Comparison of ENCODE assay signal across 1 cellular context in genomic region chr1:205680073-205680851, GRCh38.
A peak's percentile ranks its signal among the peaks of the same experiment; 100 is the strongest.
TF ChIP-seq lines count a peak whose summit lies in the region.

A gene with protein sequence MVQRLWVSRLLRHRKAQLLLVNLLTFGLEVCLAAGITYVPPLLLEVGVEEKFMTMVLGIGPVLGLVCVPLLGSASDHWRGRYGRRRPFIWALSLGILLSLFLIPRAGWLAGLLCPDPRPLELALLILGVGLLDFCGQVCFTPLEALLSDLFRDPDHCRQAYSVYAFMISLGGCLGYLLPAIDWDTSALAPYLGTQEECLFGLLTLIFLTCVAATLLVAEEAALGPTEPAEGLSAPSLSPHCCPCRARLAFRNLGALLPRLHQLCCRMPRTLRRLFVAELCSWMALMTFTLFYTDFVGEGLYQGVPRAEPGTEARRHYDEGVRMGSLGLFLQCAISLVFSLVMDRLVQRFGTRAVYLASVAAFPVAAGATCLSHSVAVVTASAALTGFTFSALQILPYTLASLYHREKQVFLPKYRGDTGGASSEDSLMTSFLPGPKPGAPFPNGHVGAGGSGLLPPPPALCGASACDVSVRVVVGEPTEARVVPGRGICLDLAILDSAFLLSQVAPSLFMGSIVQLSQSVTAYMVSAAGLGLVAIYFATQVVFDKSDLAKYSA (minus strand): TSS chr1:205680509. CDS start chr1:205664656, 15,853 bp downstream.

TF ChIP-seq in HepG2, 621 proteins besides CTCF, POLR2A, EP300 and RAD21 (continued from another document and continues in another):
- TF ChIP-seq RBFOX2 (IDR thresholded peaks at IDR 0.05; ENCODE audit: low read depth, low read length) (peak; percentile 59; the same call in 1 of the 2 replicates), ZNF317 (CRISPR knock-in tag; IDR thresholded peaks at IDR 0.05) (no peak), NR2F6 (IDR thresholded peaks at IDR 0.05) (no peak), NR2F6 (CRISPR knock-in tag; IDR thresholded peaks at IDR 0.05) (no peak), RORA (CRISPR knock-in tag; IDR thresholded peaks at IDR 0.05) (no peak), MAZ (IDR thresholded peaks at IDR 0.05; ENCODE audit: borderline replicate concordance, low read depth, low read length) (no peak), MAZ (CRISPR knock-in tag; IDR thresholded peaks at IDR 0.05; ENCODE audit: low read depth) (peak; percentile 48; the same call in 1 of the 2 replicates), HOXA3 (CRISPR knock-in tag; IDR thresholded peaks at IDR 0.05) (no peak), HDAC1 (CRISPR knock-in tag; IDR thresholded peaks at IDR 0.05) (peak; percentile 54), TBX3 (IDR thresholded peaks at IDR 0.05; ENCODE audit: borderline replicate concordance) (no peak), BORCS8-MEF2B (CRISPR knock-in tag; IDR thresholded peaks at IDR 0.05) (peak; percentile 56; the same call in 1 of the 2 replicates), CHCHD3 (CRISPR knock-in tag; IDR thresholded peaks at IDR 0.05) (no peak), ZNF574 (CRISPR knock-in tag; IDR thresholded peaks at IDR 0.05) (peak; percentile 23; the same call in 1 of the 2 replicates), HNRNPH1 (optimal IDR thresholded peaks at IDR 0.05; ENCODE audit: low read depth, low read length) (no peak), HMG20A (CRISPR knock-in tag; IDR thresholded peaks at IDR 0.05; ENCODE audit: borderline replicate concordance) (no peak), ZNF879 (CRISPR knock-in tag; IDR thresholded peaks at IDR 0.05) (no peak), NFATC3 (CRISPR knock-in tag; IDR thresholded peaks at IDR 0.05) (no peak), ZNF335 (CRISPR knock-in tag; IDR thresholded peaks at IDR 0.05) (no peak), TOPORS (CRISPR knock-in tag; IDR thresholded peaks at IDR 0.05) (no peak), PHF8 (CRISPR knock-in tag; IDR thresholded peaks at IDR 0.05) (peak; percentile 8; the same call in 1 of the 2 replicates), KLF16 (CRISPR knock-in tag; IDR thresholded peaks at IDR 0.05) (no peak), ZNF616 (CRISPR knock-in tag; IDR thresholded peaks at IDR 0.05; ENCODE audit: low read depth) (no peak), ZNF142 (CRISPR knock-in tag; IDR thresholded peaks at IDR 0.05) (no peak), ZNF44 (CRISPR knock-in tag; IDR thresholded peaks at IDR 0.05) (no peak), FOXC1 (CRISPR knock-in tag; IDR thresholded peaks at IDR 0.05; ENCODE audit: borderline replicate concordance) (no peak), ZNF772 (CRISPR knock-in tag; IDR thresholded peaks at IDR 0.05) (no peak), SKIL (CRISPR knock-in tag; IDR thresholded peaks at IDR 0.05; ENCODE audit: borderline replicate concordance) (no peak), ZNF333 (CRISPR knock-in tag; IDR thresholded peaks at IDR 0.05; ENCODE audit: borderline replicate concordance) (no peak), CREM (IDR thresholded peaks at IDR 0.05) (no peak), CREM (CRISPR knock-in tag; IDR thresholded peaks at IDR 0.05) (no peak), ZNF292 (CRISPR knock-in tag; IDR thresholded peaks at IDR 0.05; ENCODE audit: borderline replicate concordance, low read depth) (no peak), RARG (CRISPR knock-in tag; IDR thresholded peaks at IDR 0.05; ENCODE audit: low read depth) (no peak), ZNF354B (CRISPR knock-in tag; IDR thresholded peaks at IDR 0.05) (no peak), RFX5 (IDR thresholded peaks at IDR 0.05; ENCODE audit: low read depth, low read length) (no peak), SALL1 (CRISPR knock-in tag; IDR thresholded peaks at IDR 0.05) (peak; percentile 17)
- TF ChIP-seq, protein P1, sequence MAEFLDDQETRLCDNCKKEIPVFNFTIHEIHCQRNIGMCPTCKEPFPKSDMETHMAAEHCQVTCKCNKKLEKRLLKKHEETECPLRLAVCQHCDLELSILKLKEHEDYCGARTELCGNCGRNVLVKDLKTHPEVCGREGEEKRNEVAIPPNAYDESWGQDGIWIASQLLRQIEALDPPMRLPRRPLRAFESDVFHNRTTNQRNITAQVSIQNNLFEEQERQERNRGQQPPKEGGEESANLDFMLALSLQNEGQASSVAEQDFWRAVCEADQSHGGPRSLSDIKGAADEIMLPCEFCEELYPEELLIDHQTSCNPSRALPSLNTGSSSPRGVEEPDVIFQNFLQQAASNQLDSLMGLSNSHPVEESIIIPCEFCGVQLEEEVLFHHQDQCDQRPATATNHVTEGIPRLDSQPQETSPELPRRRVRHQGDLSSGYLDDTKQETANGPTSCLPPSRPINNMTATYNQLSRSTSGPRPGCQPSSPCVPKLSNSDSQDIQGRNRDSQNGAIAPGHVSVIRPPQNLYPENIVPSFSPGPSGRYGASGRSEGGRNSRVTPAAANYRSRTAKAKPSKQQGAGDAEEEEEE (CRISPR knock-in tag; IDR thresholded peaks at IDR 0.05; ENCODE audit: borderline replicate concordance), result no peak
- TF ChIP-seq, protein P2, sequence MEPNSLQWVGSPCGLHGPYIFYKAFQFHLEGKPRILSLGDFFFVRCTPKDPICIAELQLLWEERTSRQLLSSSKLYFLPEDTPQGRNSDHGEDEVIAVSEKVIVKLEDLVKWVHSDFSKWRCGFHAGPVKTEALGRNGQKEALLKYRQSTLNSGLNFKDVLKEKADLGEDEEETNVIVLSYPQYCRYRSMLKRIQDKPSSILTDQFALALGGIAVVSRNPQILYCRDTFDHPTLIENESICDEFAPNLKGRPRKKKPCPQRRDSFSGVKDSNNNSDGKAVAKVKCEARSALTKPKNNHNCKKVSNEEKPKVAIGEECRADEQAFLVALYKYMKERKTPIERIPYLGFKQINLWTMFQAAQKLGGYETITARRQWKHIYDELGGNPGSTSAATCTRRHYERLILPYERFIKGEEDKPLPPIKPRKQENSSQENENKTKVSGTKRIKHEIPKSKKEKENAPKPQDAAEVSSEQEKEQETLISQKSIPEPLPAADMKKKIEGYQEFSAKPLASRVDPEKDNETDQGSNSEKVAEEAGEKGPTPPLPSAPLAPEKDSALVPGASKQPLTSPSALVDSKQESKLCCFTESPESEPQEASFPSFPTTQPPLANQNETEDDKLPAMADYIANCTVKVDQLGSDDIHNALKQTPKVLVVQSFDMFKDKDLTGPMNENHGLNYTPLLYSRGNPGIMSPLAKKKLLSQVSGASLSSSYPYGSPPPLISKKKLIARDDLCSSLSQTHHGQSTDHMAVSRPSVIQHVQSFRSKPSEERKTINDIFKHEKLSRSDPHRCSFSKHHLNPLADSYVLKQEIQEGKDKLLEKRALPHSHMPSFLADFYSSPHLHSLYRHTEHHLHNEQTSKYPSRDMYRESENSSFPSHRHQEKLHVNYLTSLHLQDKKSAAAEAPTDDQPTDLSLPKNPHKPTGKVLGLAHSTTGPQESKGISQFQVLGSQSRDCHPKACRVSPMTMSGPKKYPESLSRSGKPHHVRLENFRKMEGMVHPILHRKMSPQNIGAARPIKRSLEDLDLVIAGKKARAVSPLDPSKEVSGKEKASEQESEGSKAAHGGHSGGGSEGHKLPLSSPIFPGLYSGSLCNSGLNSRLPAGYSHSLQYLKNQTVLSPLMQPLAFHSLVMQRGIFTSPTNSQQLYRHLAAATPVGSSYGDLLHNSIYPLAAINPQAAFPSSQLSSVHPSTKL (CRISPR knock-in tag; IDR thresholded peaks at IDR 0.05), result no peak
- TF ChIP-seq, protein P3, sequence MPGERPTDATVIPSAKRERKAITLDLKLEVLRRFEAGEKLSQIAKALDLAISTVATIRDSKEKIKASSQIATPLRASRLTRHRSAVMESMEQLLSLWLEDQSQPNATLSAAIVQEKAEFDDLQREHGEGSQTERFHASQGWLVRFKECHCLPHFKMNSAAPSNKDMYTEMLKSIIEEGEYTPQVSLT (CRISPR knock-in tag; IDR thresholded peaks at IDR 0.05; ENCODE audit: borderline replicate concordance, low read depth), result no peak
- TF ChIP-seq, protein P4, sequence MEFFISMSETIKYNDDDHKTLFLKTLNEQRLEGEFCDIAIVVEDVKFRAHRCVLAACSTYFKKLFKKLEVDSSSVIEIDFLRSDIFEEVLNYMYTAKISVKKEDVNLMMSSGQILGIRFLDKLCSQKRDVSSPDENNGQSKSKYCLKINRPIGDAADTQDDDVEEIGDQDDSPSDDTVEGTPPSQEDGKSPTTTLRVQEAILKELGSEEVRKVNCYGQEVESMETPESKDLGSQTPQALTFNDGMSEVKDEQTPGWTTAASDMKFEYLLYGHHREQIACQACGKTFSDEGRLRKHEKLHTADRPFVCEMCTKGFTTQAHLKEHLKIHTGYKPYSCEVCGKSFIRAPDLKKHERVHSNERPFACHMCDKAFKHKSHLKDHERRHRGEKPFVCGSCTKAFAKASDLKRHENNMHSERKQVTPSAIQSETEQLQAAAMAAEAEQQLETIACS (CRISPR knock-in tag; IDR thresholded peaks at IDR 0.05), result peak; percentile 32; the same call in 1 of the 2 replicates
- TF ChIP-seq, protein P5, sequence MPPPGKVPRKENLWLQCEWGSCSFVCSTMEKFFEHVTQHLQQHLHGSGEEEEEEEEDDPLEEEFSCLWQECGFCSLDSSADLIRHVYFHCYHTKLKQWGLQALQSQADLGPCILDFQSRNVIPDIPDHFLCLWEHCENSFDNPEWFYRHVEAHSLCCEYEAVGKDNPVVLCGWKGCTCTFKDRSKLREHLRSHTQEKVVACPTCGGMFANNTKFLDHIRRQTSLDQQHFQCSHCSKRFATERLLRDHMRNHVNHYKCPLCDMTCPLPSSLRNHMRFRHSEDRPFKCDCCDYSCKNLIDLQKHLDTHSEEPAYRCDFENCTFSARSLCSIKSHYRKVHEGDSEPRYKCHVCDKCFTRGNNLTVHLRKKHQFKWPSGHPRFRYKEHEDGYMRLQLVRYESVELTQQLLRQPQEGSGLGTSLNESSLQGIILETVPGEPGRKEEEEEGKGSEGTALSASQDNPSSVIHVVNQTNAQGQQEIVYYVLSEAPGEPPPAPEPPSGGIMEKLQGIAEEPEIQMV (CRISPR knock-in tag; IDR thresholded peaks at IDR 0.05; ENCODE audit: low read depth), result no peak
- TF ChIP-seq, protein P6, sequence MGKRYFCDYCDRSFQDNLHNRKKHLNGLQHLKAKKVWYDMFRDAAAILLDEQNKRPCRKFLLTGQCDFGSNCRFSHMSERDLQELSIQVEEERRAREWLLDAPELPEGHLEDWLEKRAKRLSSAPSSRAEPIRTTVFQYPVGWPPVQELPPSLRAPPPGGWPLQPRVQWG (CRISPR knock-in tag; IDR thresholded peaks at IDR 0.05; ENCODE audit: borderline replicate concordance, low read depth), result no peak
